8 cellular contexts compared by ENCODE assay signal in the genomic region with DNA sequence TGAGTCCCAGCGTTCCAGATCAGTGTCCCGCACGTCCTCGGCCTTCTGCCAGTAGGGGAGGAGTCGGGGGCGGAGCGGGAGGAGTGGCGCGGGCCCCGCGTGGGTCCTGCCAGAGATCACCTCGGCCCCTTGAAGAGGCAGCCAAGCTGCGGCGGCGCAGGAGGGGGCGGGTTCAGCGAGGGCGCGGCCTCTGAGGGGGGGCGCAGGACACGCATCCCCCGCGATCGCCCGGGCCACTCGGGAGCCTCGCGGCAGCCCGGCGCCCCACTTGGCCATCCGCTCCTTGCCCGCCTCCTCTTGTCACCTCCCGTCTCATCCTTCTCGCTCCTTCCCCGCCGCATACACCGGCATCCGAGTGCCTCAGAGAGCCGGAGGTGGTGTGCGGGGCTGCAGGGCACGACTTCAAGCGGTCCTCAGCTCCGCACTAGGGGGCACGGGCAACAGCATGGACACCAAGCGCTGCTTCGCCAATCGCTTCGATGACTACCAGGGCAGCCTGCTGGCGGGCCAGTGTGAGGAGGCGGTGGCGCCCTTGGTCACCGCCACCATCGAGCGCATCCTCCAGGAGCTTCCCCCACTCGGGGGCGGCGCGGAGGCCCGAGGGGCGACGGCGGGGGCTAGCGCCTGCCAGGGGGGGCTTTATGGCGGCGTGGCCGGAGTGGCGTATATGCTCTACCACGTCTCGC. TPM values are rescaled to one million over a fixed set of nuclear protein-coding genes. Genes with fewer than 3 reads are reported as not detected.
A peak's percentile ranks its signal among the peaks of the same experiment; 100 is the strongest.
DNase-seq lines count a peak whose midpoint lies in the region; ATAC-seq, FAIRE-seq and TF ChIP-seq lines count a peak whose summit lies in the region.
"Not testable (repeated sequence)": the region's sequence is repeated elsewhere in the genome, so short reads cannot be mapped to it uniquely, and the experiment has no call there.

A gene (plus strand): TSS at position 236 of the 686 bp plus-strand sequence. CDS start 210 bp downstream, at position 446.

- TF ChIP-seq POLR2A in GM12892 (IDR thresholded peaks at IDR 0.05; ENCODE audit: low read depth, low read length); transverse colon (IDR thresholded peaks at IDR 0.05): not testable (repeated sequence)

- H3K27ac ChIP-seq in endodermal cell (ENCODE audit: low read depth, low read length): not testable (repeated sequence)
- H3K27ac ChIP-seq in transverse colon: peak within 1 kb of the TSS; percentile 34 to 75 (median 48)

- CTCF ChIA-PET in activated naive CD4-positive, alpha-beta T cell treated with anti-CD3 and anti-CD28 coated beads for 36 hours (lab: Charles Lee): not testable (repeated sequence)

- H3K4me3 ChIP-seq in Loucy (ENCODE audit: low read length, poor library complexity, severe bottlenecking) (peak within 1 kb of the TSS; percentile 72), transverse colon (peak within 1 kb of the TSS; percentile 15 to 60 (median 35))
- H3K4me3 ChIP-seq in endodermal cell (ENCODE audit: low read length): not testable (repeated sequence)

- not testable (repeated sequence) for H3K9me2 ChIP-seq in Loucy (replicated peaks; ENCODE audit: low read depth, low read length)

- peaks cover 14% of the 10 kb centered on the region for H3K27me3 Mint-ChIP-seq in T-helper 1 cell treated with Interleukin-12 subunit alpha and Interleukin-12 subunit beta and Interleukin-4 antibody, amounts not matched to agents 30 μg/mL and 1 μg/mL, for 36 hours (ENCODE audit: low read depth)
- H3K27me3 Mint-ChIP-seq in activated naive CD4-positive, alpha-beta T cell treated with anti-CD3 and anti-CD28 coated beads for 36 hours (ENCODE audit: low read depth): peaks cover 12% of the 10 kb centered on the region
- peaks cover 14% of the 10 kb centered on the region for H3K27me3 Mint-ChIP-seq in endodermal cell (ENCODE audit: insufficient read depth)

- H3K4me2 ChIP-seq in Loucy (ENCODE audit: low read depth, low read length, poor library complexity, severe bottlenecking): peak within 1 kb of the TSS; percentile 75

- DNase-seq in GM12892 (ENCODE audit: insufficient read length); activated naive CD4-positive, alpha-beta T cell treated with anti-CD3 and anti-CD28 coated beads for 36 hours: not testable (repeated sequence)
- peak; percentile 59 for DNase-seq in endodermal cell
- peak; percentile 47 to 52 for DNase-seq in left colon
- DNase-seq in posterior cingulate gyrus: peak in 7 of 10 donors; percentile 5 to 83 (median 17)
- peak; percentile 68 for DNase-seq in transverse colon

- H3K27me3 ChIP-seq in Loucy (ENCODE audit: insufficient read depth, low read length, poor library complexity, severe bottlenecking); transverse colon: not testable (repeated sequence)
- H3K27me3 ChIP-seq in endodermal cell (ENCODE audit: control insufficient read depth, insufficient read depth, low read length, poor library complexity, severe bottlenecking): peaks cover 21% of the 10 kb centered on the region

- in situ Hi-C loops in transverse colon (cut with MboI; ENCODE audit: low pct_ligation_motif_present in 1 of 4, low pct_unique_long_range_greater_than_20kb in 1 of 4, low sequenced_read_pairs in 3 of 4): not testable (repeated sequence)

- WGBS in endodermal cell (ENCODE audit: insufficient coverage in 1 of 2, insufficient read length in 1 of 2), 2 experiments: 8% methylated on average over 57 of the region's 69 CpGs; no CpG with 5 or more reads in 1 of the 2 experiments
- 56% methylated on average over 69 of the region's 69 CpGs; no CpG with 5 or more reads in 1 of the 2 donors for WGBS in transverse colon (ENCODE audit: low coverage in 1 of 2), 2 donors

- H3K36me3 Mint-ChIP-seq in T-helper 1 cell treated with Interleukin-12 subunit alpha and Interleukin-12 subunit beta and Interleukin-4 antibody, amounts not matched to agents 30 μg/mL and 1 μg/mL, for 36 hours (ENCODE audit: low read depth); activated naive CD4-positive, alpha-beta T cell treated with anti-CD3 and anti-CD28 coated beads for 36 hours (ENCODE audit: low read depth); endodermal cell (ENCODE audit: low read depth): not testable (repeated sequence)

- not testable (repeated sequence) for TF ChIP-seq EP300 in transverse colon (IDR thresholded peaks at IDR 0.05; ENCODE audit: low read depth)

- peak; percentile 61 for ATAC-seq in left colon

- peak within 1 kb of the TSS; percentile 70 for H3K9ac ChIP-seq in Loucy (ENCODE audit: low read depth, low read length, poor library complexity, severe bottlenecking)
- not testable (repeated sequence) for H3K9ac ChIP-seq in endodermal cell (ENCODE audit: extremely low read depth, low read length, poor library complexity, severe bottlenecking)

- intact Hi-C loops in activated naive CD4-positive, alpha-beta T cell treated with anti-CD3 and anti-CD28 coated beads for 36 hours (cut with micrococcal nuclease): loop anchor here (2.0 kb wide), 1 partner anchor 253 kb away; no protein-coding TSS in a partner anchor
- intact Hi-C loops in left colon (cut with DNase I, micrococcal nuclease); posterior cingulate gyrus (cut with DNase I); transverse colon (cut with DNase I; ENCODE audit: low total_unique reads): not testable (repeated sequence)

- H3K4me1 ChIP-seq in Loucy (ENCODE audit: insufficient read depth, low read length, poor library complexity, severe bottlenecking); endodermal cell (ENCODE audit: control insufficient read depth, insufficient read depth, low read length); transverse colon: not testable (repeated sequence)

- peak; percentile 81 for FAIRE-seq in GM12892 (lab: Jason Lieb, UNC)

- peaks cover 13% of the 10 kb centered on the region for H3K4me1 Mint-ChIP-seq in T-helper 1 cell treated with Interleukin-12 subunit alpha and Interleukin-12 subunit beta and Interleukin-4 antibody, amounts not matched to agents 30 μg/mL and 1 μg/mL, for 36 hours (ENCODE audit: low read depth)
- not testable (repeated sequence) for H3K4me1 Mint-ChIP-seq in activated naive CD4-positive, alpha-beta T cell treated with anti-CD3 and anti-CD28 coated beads for 36 hours (ENCODE audit: low read depth); endodermal cell

- H3K9me3 ChIP-seq in Loucy (ENCODE audit: insufficient read depth, low read depth, low read length); endodermal cell (ENCODE audit: control insufficient read depth, low read length); transverse colon: not testable (repeated sequence)

- TF ChIP-seq CTCF in Loucy (conservative IDR thresholded peaks at IDR 0.05; ENCODE audit: low read length); endodermal cell (conservative IDR thresholded peaks at IDR 0.05); transverse colon (IDR thresholded peaks at IDR 0.05): not testable (repeated sequence)

- peak within 1 kb of the TSS; percentile 88 for H2AFZ ChIP-seq in Loucy (ENCODE audit: low read length)

- not testable (repeated sequence) for H3K9me3 Mint-ChIP-seq in T-helper 1 cell treated with Interleukin-12 subunit alpha and Interleukin-12 subunit beta and Interleukin-4 antibody, amounts not matched to agents 30 μg/mL and 1 μg/mL, for 36 hours; activated naive CD4-positive, alpha-beta T cell treated with anti-CD3 and anti-CD28 coated beads for 36 hours
- peaks cover 33% of the 10 kb centered on the region for H3K9me3 Mint-ChIP-seq in endodermal cell

- not testable (repeated sequence) for H3K36me3 ChIP-seq in Loucy (ENCODE audit: insufficient read depth, low read length); endodermal cell (ENCODE audit: control insufficient read depth, insufficient read depth, low read length); transverse colon

- not testable (repeated sequence) for H4K20me1 ChIP-seq in Loucy (ENCODE audit: insufficient read depth, low read length, poor library complexity, severe bottlenecking)

- H3K4me3 Mint-ChIP-seq in T-helper 1 cell treated with Interleukin-12 subunit alpha and Interleukin-12 subunit beta and Interleukin-4 antibody, amounts not matched to agents 30 μg/mL and 1 μg/mL, for 36 hours: peak within 1 kb of the TSS; percentile 82
- peak within 1 kb of the TSS; percentile 36 for H3K4me3 Mint-ChIP-seq in activated naive CD4-positive, alpha-beta T cell treated with anti-CD3 and anti-CD28 coated beads for 36 hours
- H3K4me3 Mint-ChIP-seq in endodermal cell: peak within 1 kb of the TSS; percentile 39

- H3K27ac Mint-ChIP-seq in T-helper 1 cell treated with Interleukin-12 subunit alpha and Interleukin-12 subunit beta and Interleukin-4 antibody, amounts not matched to agents 30 μg/mL and 1 μg/mL, for 36 hours: peak within 1 kb of the TSS; percentile 22
- H3K27ac Mint-ChIP-seq in activated naive CD4-positive, alpha-beta T cell treated with anti-CD3 and anti-CD28 coated beads for 36 hours; endodermal cell: not testable (repeated sequence)

- not testable (repeated sequence) for H3K79me2 ChIP-seq in Loucy (ENCODE audit: insufficient read depth, low read length)

- H3F3A ChIP-seq in Loucy (ENCODE audit: low read depth): not testable (repeated sequence)

RNA-seq across cellular contexts. Expression of the gene that starts here (rescaled TPM):
- polyA plus RNA-seq in GM12892 (2012; ENCODE audit: missing spikeins): 0.02 TPM
- total RNA-seq in activated naive CD4-positive, alpha-beta T cell treated with anti-CD3 and anti-CD28 coated beads for 36 hours: under 1 TPM in 1 of 2 experiments, not detected in 1; 0.02 TPM
- total RNA-seq in endodermal cell (under 1 TPM; 0.07 to 0.11 TPM), left colon (1 to 10 TPM; 4.6 to 5.5 TPM), transverse colon (1 to 10 TPM in 3 of 4 donors, under 1 TPM in 1; 0.80 to 6.6 (median 4.7) TPM)
- polyA plus RNA-seq in endodermal cell (2013, experiment 1 of 2): 0.07 TPM
- polyA plus RNA-seq in endodermal cell (2013, experiment 2 of 2): 0.08 TPM

Comparison
In these comparisons a context has a peak if more than half of its experiments do, and no peak if none do; other contexts are left out.
1. Peak in DNase-seq in endodermal cell; RNA of the gene not detected or under 1 TPM.